In the genomic region with DNA sequence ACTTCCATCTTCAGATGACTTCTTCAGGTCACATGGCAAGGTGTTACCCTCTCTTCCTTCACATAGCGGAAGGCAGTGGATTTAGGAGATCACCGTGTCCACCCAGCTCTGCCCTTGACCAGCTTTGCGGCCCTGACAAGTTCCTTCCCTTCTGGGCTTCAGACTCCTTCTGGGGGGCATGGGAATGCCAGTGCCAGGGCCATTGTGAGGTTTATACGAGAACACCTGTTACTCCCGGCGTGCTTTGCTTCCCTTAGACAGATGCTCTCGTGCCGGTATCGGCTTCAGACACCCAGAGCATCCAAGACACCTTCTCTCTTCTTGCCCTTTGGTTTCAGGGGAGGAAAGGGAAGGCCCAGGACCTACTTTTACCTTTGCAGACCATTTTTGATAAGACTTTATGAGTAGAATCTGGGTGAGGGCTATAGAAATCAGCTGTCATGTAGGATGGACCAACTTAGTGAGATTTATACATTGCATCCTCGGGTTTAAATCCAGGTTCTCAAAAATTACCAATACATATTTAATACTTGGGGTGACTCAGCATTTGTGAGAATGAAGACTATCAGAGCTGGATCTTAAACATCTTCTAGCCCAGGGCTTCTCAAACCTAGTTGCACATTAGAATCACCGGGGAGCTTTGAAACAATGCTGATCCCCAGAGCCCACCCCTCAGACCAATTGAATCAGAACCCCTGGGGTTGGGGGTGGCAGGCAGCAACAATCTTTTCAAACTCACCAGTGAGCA, we compare ENCODE assay signal across 1 cellular context.
A peak's percentile ranks its signal among the peaks of the same experiment; 100 is the strongest.
TF ChIP-seq lines count a peak whose summit lies in the region.

No MANE protein-coding gene starts in this region.

TF ChIP-seq in HepG2, 621 proteins besides CTCF, POLR2A, EP300 and RAD21:
- TF ChIP-seq, protein P1, sequence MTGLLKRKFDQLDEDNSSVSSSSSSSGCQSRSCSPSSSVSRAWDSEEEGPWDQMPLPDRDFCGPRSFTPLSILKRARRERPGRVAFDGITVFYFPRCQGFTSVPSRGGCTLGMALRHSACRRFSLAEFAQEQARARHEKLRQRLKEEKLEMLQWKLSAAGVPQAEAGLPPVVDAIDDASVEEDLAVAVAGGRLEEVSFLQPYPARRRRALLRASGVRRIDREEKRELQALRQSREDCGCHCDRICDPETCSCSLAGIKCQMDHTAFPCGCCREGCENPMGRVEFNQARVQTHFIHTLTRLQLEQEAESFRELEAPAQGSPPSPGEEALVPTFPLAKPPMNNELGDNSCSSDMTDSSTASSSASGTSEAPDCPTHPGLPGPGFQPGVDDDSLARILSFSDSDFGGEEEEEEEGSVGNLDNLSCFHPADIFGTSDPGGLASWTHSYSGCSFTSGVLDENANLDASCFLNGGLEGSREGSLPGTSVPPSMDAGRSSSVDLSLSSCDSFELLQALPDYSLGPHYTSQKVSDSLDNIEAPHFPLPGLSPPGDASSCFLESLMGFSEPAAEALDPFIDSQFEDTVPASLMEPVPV (CRISPR knock-in tag; IDR thresholded peaks at IDR 0.05): no peak
- TF ChIP-seq, protein P2, sequence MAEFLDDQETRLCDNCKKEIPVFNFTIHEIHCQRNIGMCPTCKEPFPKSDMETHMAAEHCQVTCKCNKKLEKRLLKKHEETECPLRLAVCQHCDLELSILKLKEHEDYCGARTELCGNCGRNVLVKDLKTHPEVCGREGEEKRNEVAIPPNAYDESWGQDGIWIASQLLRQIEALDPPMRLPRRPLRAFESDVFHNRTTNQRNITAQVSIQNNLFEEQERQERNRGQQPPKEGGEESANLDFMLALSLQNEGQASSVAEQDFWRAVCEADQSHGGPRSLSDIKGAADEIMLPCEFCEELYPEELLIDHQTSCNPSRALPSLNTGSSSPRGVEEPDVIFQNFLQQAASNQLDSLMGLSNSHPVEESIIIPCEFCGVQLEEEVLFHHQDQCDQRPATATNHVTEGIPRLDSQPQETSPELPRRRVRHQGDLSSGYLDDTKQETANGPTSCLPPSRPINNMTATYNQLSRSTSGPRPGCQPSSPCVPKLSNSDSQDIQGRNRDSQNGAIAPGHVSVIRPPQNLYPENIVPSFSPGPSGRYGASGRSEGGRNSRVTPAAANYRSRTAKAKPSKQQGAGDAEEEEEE (CRISPR knock-in tag; IDR thresholded peaks at IDR 0.05; ENCODE audit: borderline replicate concordance): no peak
- no peak for TF ChIP-seq PHF20 (CRISPR knock-in tag; IDR thresholded peaks at IDR 0.05)
- peak; percentile 56 for TF ChIP-seq NFE2L2 (IDR thresholded peaks at IDR 0.05; ENCODE audit: low read length)
- no peak for TF ChIP-seq GFI1 (CRISPR knock-in tag; IDR thresholded peaks at IDR 0.05; ENCODE audit: borderline replicate concordance)
- TF ChIP-seq, protein P3, sequence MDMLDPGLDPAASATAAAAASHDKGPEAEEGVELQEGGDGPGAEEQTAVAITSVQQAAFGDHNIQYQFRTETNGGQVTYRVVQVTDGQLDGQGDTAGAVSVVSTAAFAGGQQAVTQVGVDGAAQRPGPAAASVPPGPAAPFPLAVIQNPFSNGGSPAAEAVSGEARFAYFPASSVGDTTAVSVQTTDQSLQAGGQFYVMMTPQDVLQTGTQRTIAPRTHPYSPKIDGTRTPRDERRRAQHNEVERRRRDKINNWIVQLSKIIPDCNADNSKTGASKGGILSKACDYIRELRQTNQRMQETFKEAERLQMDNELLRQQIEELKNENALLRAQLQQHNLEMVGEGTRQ (IDR thresholded peaks at IDR 0.05; ENCODE audit: low read depth, low read length): no peak
- TF ChIP-seq, protein P3 (CRISPR knock-in tag; IDR thresholded peaks at IDR 0.05; ENCODE audit: borderline replicate concordance): no peak
